In the genomic region with DNA sequence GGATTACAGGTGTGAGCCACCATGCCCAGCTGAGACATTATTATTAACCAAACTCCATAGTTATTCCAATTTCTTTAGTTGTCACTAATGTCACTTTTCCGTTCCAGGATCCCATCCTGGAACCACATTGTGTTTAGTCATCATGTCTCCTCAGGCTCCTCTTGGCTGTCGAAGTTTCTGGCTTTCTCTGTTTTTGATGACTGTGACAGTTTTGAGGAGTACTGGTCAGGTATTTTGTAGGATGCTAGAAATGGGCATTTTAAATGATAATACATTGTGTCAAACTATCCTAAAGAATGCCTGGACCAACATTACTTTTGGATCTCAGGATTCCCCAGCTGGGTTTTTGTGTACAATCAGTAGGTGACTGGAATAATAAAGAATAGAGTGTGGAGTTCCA, we compare ENCODE assay signal across 8 cellular contexts. TPM values are rescaled to one million over a fixed set of nuclear protein-coding genes. Genes with fewer than 3 reads are reported as not detected.
"Had no signal": no experiment of that assay in that cellular context is flagged by ENCODE, and none has a peak within 500 bp of the region (broad histone marks: within the 10 kb centered on the region; RNA-seq: fewer than 3 reads in every experiment).

No MANE protein-coding gene starts in this region.

- DNase-seq: GDM1, GF-D8 had no signal

- ATAC-seq: GM12878 had no signal

- H3K4me3 ChIP-seq: GM12878 had no signal

- FAIRE-seq: G401.6, GM12878, GM12891, GM12892, GM18507, GM19239 had no signal

RNA-seq across cellular contexts. Expression of a gene that starts 19.8 kb away (rescaled TPM):
- total RNA-seq: GM12878 had no signal
- polyA plus RNA-seq: GM12878 had no signal

RNA-seq across cellular contexts. Expression of a gene that starts 23.3 kb away (rescaled TPM):
- total RNA-seq: GM12878 had no signal
